26 cellular contexts compared by ENCODE assay signal in genomic region chr12:111344254-111344875, GRCh38. TPM values are rescaled to one million over a fixed set of nuclear protein-coding genes. Genes with fewer than 3 reads are reported as not detected.
DNase-seq lines count a peak whose midpoint lies in the region; ATAC-seq and TF ChIP-seq lines count a peak whose summit lies in the region.
"Had no signal": no experiment of that assay in that cellular context is flagged by ENCODE, and none has a peak within 500 bp of the region (broad histone marks: within the 10 kb centered on the region; RNA-seq: fewer than 3 reads in every experiment).

No MANE protein-coding gene starts in this region.

- no peaks in the 10 kb centered on the region for H3K79me2 ChIP-seq in PC-3 (ENCODE audit: low read length)
- no peaks in the 10 kb centered on the region for H3K79me2 ChIP-seq in smooth muscle cell (ENCODE audit: low read depth)

- H3K27me3 Mint-ChIP-seq in activated T-helper 2 cell treated with anti-CD3 and anti-CD28 coated beads, Interferon-gamma antibody, Interleukin-2, Interleukin-4, amounts not matched to agents 10 μg/mL and 5 μg/mL and 100 μg/mL, durations not matched to agents 14 hours and 24 hours and 36 hours (ENCODE audit: low read depth), result no peaks in the 10 kb centered on the region
- no peaks in the 10 kb centered on the region for H3K27me3 Mint-ChIP-seq in natural killer cell (ENCODE audit: low read depth in 2 of 2)

- no peak overlapping the region for H3K27ac ChIP-seq in HEK293 (ENCODE audit: extremely low read depth, low read depth, low read length)
- H3K27ac ChIP-seq in PC-3 (ENCODE audit: low read length), result no peak overlapping the region
- H3K27ac ChIP-seq in SK-N-MC, result no peak overlapping the region
- H3K27ac ChIP-seq in smooth muscle cell (ENCODE audit: low read depth), result no peak overlapping the region
- H3K27ac ChIP-seq: BLaER1 had no signal

- H3K27me3 ChIP-seq in PC-3 (ENCODE audit: low read length) (no peaks in the 10 kb centered on the region), smooth muscle cell (ENCODE audit: low read depth) (no peaks in the 10 kb centered on the region)
- H3K27me3 ChIP-seq: BE2C had no signal

- H3K9me2 ChIP-seq in PC-3 (replicated peaks; ENCODE audit: low read length), result no peaks in the 10 kb centered on the region

- no peak overlapping the region for H3K4me3 Mint-ChIP-seq in activated T-helper 2 cell treated with anti-CD3 and anti-CD28 coated beads, Interferon-gamma antibody, Interleukin-2, Interleukin-4, amounts not matched to agents 10 μg/mL and 5 μg/mL and 100 μg/mL, durations not matched to agents 14 hours and 24 hours and 36 hours (ENCODE audit: low read depth)
- no peak overlapping the region for H3K4me3 Mint-ChIP-seq in natural killer cell
- H3K4me3 Mint-ChIP-seq: CD14-positive monocyte; CD4-positive, alpha-beta memory T cell; CD4-positive, CD25-positive, alpha-beta regulatory T cell; CD8-positive, alpha-beta memory T cell had no signal

- H3K4me1 Mint-ChIP-seq in activated T-helper 2 cell treated with anti-CD3 and anti-CD28 coated beads, Interferon-gamma antibody, Interleukin-2, Interleukin-4, amounts not matched to agents 10 μg/mL and 5 μg/mL and 100 μg/mL, durations not matched to agents 14 hours and 24 hours and 36 hours (ENCODE audit: low read depth), result no peaks in the 10 kb centered on the region
- H3K4me1 Mint-ChIP-seq in natural killer cell, result no peaks in the 10 kb centered on the region
- H3K4me1 Mint-ChIP-seq: CD4-positive, alpha-beta memory T cell; CD4-positive, CD25-positive, alpha-beta regulatory T cell; CD8-positive, alpha-beta memory T cell had no signal

- DNase-seq in D341Med (ENCODE audit: low spot score) (peak; percentile 21), PC-3 (no peak), SK-N-MC (ENCODE audit: low read depth, low spot score) (peak; percentile 42), kidney glomerular epithelial cell (lab: John Stamatoyannopoulos, UW) (no peak), smooth muscle cell (lab: John Stamatoyannopoulos, UW; ENCODE audit: unreplicated experiment) (no peak), natural killer cell (no peak)
- no peak for DNase-seq in activated T-helper 2 cell treated with anti-CD3 and anti-CD28 coated beads, Interferon-gamma antibody, Interleukin-2, Interleukin-4, amounts not matched to agents 10 μg/mL and 5 μg/mL and 100 μg/mL, durations not matched to agents 14 hours and 24 hours and 36 hours (ENCODE audit: low spot score)
- DNase-seq: 8988T; ACHN; BE2C; C1 segment of cervical spinal cord; CD4-positive, alpha-beta memory T cell; CD4-positive, CD25-positive, alpha-beta regulatory T cell; CD8-positive, alpha-beta memory T cell; COR-L47; DMS 273 treated with DMSO at 0.1 percent for 48 hours; DMS153; DMS53; DMS79; DND-41; EL; GDM1 had no signal

- H3K4me2 ChIP-seq in PC-3 (ENCODE audit: low read length), result no peak overlapping the region
- H3K4me2 ChIP-seq in smooth muscle cell, result no peak overlapping the region
- H3K4me2 ChIP-seq: BLaER1 had no signal

- no peak overlapping the region for H3K27ac Mint-ChIP-seq in activated T-helper 2 cell treated with anti-CD3 and anti-CD28 coated beads, Interferon-gamma antibody, Interleukin-2, Interleukin-4, amounts not matched to agents 10 μg/mL and 5 μg/mL and 100 μg/mL, durations not matched to agents 14 hours and 24 hours and 36 hours
- H3K27ac Mint-ChIP-seq in natural killer cell, result no peak overlapping the region
- H3K27ac Mint-ChIP-seq: CD14-positive monocyte; CD4-positive, alpha-beta memory T cell; CD4-positive, CD25-positive, alpha-beta regulatory T cell; CD8-positive, alpha-beta memory T cell had no signal

- H4K20me1 ChIP-seq in PC-3 (ENCODE audit: low read length) (no peaks in the 10 kb centered on the region), smooth muscle cell (ENCODE audit: low read depth) (no peaks in the 10 kb centered on the region)
- H4K20me1 ChIP-seq: BLaER1 had no signal

- H3K9ac ChIP-seq in PC-3 (ENCODE audit: low read length), result no peak overlapping the region
- H3K9ac ChIP-seq in SK-N-MC (ENCODE audit: insufficient read length), result no peak overlapping the region
- no peak overlapping the region for H3K9ac ChIP-seq in smooth muscle cell (ENCODE audit: low read depth)
- H3K9ac ChIP-seq: BLaER1 had no signal

- no peaks in the 10 kb centered on the region for H3F3A ChIP-seq in PC-3 (ENCODE audit: low read length, unreplicated experiment)
- H3F3A ChIP-seq in smooth muscle cell (ENCODE audit: low read depth), result no peaks in the 10 kb centered on the region

- H3K4me3 ChIP-seq in HEK293 (ENCODE audit: low read depth, low read length) (no peak overlapping the region), PC-3 (ENCODE audit: low read length) (no peak overlapping the region), SK-N-MC (no peak overlapping the region), smooth muscle cell (no peak overlapping the region)
- H3K4me3 ChIP-seq: BLaER1, GM12878 had no signal

- POLR2A ChIA-PET in HEK293 (lab: Yijun Ruan, JAX) (no interaction called here), PC-3 (lab: Charles Lee; ENCODE audit: unreplicated experiment) (no interaction called here)

- ATAC-seq in PC-3, result 0 out of 2 replicates have a peak, but pooled peaks have one; percentile 38
- no peak for ATAC-seq in natural killer cell
- ATAC-seq: GM12878 had no signal

- H2AFZ ChIP-seq in PC-3 (ENCODE audit: low read length) (no peak overlapping the region), smooth muscle cell (ENCODE audit: low read depth) (no peak overlapping the region)

- no peaks in the 10 kb centered on the region for H3K36me3 Mint-ChIP-seq in activated T-helper 2 cell treated with anti-CD3 and anti-CD28 coated beads, Interferon-gamma antibody, Interleukin-2, Interleukin-4, amounts not matched to agents 10 μg/mL and 5 μg/mL and 100 μg/mL, durations not matched to agents 14 hours and 24 hours and 36 hours (ENCODE audit: low read depth)
- no peaks in the 10 kb centered on the region for H3K36me3 Mint-ChIP-seq in natural killer cell
- H3K36me3 Mint-ChIP-seq: CD4-positive, alpha-beta memory T cell; CD4-positive, CD25-positive, alpha-beta regulatory T cell had no signal

- WGBS in smooth muscle cell (ENCODE audit: low lambda C conversion rate), result 86% methylated on average over 4 of the region's 4 CpGs

- BruUV-seq in PC-3 (replicated peaks; lab: Mats Ljungman, UMichigan), result no TSS peak

- no peak for TF ChIP-seq CTCF in HEK293 (tag by site-specific recombination; IDR thresholded peaks at IDR 0.05)
- TF ChIP-seq CTCF in PC-3 (conservative IDR thresholded peaks at IDR 0.05; ENCODE audit: low read depth, low read length), result no peak
- TF ChIP-seq CTCF in smooth muscle cell (IDR thresholded peaks at IDR 0.05; ENCODE audit: borderline replicate concordance, insufficient read depth, poor library complexity, severe bottlenecking), result no peak
- TF ChIP-seq CTCF in natural killer cell (IDR thresholded peaks at IDR 0.05), result no peak

- intact Hi-C loops in PC-3 (cut with micrococcal nuclease) (no loop called here), natural killer cell (cut with micrococcal nuclease) (no loop called here)
- intact Hi-C loops in activated T-helper 2 cell treated with anti-CD3 and anti-CD28 coated beads, Interferon-gamma antibody, Interleukin-2, Interleukin-4, amounts not matched to agents 10 μg/mL and 5 μg/mL and 100 μg/mL, durations not matched to agents 14 hours and 24 hours and 36 hours (cut with micrococcal nuclease), result loop anchor here (1.0 kb wide), 1 partner anchor 11 kb away; no protein-coding TSS in a partner anchor

- H3K36me3 ChIP-seq in HEK293 (ENCODE audit: control insufficient read depth in 2 of 2, insufficient read depth in 1 of 2, low read length in 2 of 2), result peaks cover 0 to 8% of the 10 kb centered on the region in 2 experiments; a peak in 1 of 3 replicates
- H3K36me3 ChIP-seq in PC-3 (ENCODE audit: low read depth, low read length), result no peaks in the 10 kb centered on the region
- no peaks in the 10 kb centered on the region; the same call in 1 of the 2 replicates for H3K36me3 ChIP-seq in SK-N-MC (ENCODE audit: insufficient read depth, low read length)
- no peaks in the 10 kb centered on the region for H3K36me3 ChIP-seq in smooth muscle cell (ENCODE audit: low read depth)
- H3K36me3 ChIP-seq: BE2C, BLaER1 had no signal

- CTCF ChIA-PET in HEK293 (lab: Yijun Ruan, JAX), result interaction anchor here (1.5 kb wide), 1 partner anchor 13 kb away, joined by 6 read pairs; no protein-coding TSS in a partner anchor
- CTCF ChIA-PET in PC-3 (lab: Charles Lee), result no interaction called here

- H3K9me3 Mint-ChIP-seq in activated T-helper 2 cell treated with anti-CD3 and anti-CD28 coated beads, Interferon-gamma antibody, Interleukin-2, Interleukin-4, amounts not matched to agents 10 μg/mL and 5 μg/mL and 100 μg/mL, durations not matched to agents 14 hours and 24 hours and 36 hours, result peaks cover 10% of the 10 kb centered on the region
- H3K9me3 Mint-ChIP-seq in natural killer cell, result no peaks in the 10 kb centered on the region

- no peaks in the 10 kb centered on the region for H3K4me1 ChIP-seq in HEK293 (ENCODE audit: control insufficient read depth, insufficient read depth, low read length)
- H3K4me1 ChIP-seq in PC-3 (ENCODE audit: insufficient read depth, low read length), result no peaks in the 10 kb centered on the region
- no peaks in the 10 kb centered on the region for H3K4me1 ChIP-seq in smooth muscle cell (ENCODE audit: low read depth)
- H3K4me1 ChIP-seq: BE2C, BLaER1 had no signal

- H3K9me3 ChIP-seq in HEK293 (ENCODE audit: control insufficient read depth, insufficient read depth, low read depth, low read length) (no peaks in the 10 kb centered on the region), PC-3 (ENCODE audit: low read length) (no peaks in the 10 kb centered on the region), SK-N-MC (ENCODE audit: low read depth, low read length) (no peaks in the 10 kb centered on the region), smooth muscle cell (replicated peaks; ENCODE audit: low read depth) (no peaks in the 10 kb centered on the region)
- H3K9me3 ChIP-seq: BE2C had no signal

TF ChIP-seq in HEK293, 187 proteins besides CTCF, POLR2A, EP300 and RAD21 (continues in another document):
- TF ChIP-seq HOXD13 (CRISPR knock-in tag; IDR thresholded peaks at IDR 0.05; ENCODE audit: borderline replicate concordance), result no peak
- TF ChIP-seq FEZF1 (tag by site-specific recombination; IDR thresholded peaks at IDR 0.05), result no peak
- TF ChIP-seq ZFP3 (tag by site-specific recombination; IDR thresholded peaks at IDR 0.05; ENCODE audit: low read depth), result peak; percentile 84

RNA-seq across cellular contexts. Expression of gene PHETA1, which starts 24.5 kb away (rescaled TPM):
- total RNA-seq in PC-3 (2014; rRNA removed) (18.6 and 22.8 TPM in 2 replicates), smooth muscle cell (2.9 and 6.3 TPM in 2 replicates), natural killer cell (1 to 10 TPM; 3.4 to 3.8 (median 3.5) TPM)
- 3.9 and 4.3 TPM in 2 replicates for total RNA-seq in activated T-helper 2 cell treated with anti-CD3 and anti-CD28 coated beads, Interferon-gamma antibody, Interleukin-2, Interleukin-4, amounts not matched to agents 10 μg/mL and 5 μg/mL and 100 μg/mL, durations not matched to agents 14 hours and 24 hours and 36 hours
- 9.3 and 13.6 TPM in 2 replicates for polyA plus RNA-seq in smooth muscle cell

Comparison
In these comparisons a context has a peak if more than half of its experiments do, and no peak if none do; other contexts are left out.
1. DNase-seq: peak in D341Med (single experiment) and SK-N-MC (single experiment); none in PC-3 (single experiment), activated T-helper 2 cell treated with anti-CD3 and anti-CD28 coated beads, Interferon-gamma antibody, Interleukin-2, Interleukin-4, amounts not matched to agents 10 μg/mL and 5 μg/mL and 100 μg/mL, durations not matched to agents 14 hours and 24 hours and 36 hours (single experiment), kidney glomerular epithelial cell (single experiment), smooth muscle cell (single experiment) and natural killer cell (single experiment).